Comparison of ENCODE assay signal across 1 cellular context in the genomic region with DNA sequence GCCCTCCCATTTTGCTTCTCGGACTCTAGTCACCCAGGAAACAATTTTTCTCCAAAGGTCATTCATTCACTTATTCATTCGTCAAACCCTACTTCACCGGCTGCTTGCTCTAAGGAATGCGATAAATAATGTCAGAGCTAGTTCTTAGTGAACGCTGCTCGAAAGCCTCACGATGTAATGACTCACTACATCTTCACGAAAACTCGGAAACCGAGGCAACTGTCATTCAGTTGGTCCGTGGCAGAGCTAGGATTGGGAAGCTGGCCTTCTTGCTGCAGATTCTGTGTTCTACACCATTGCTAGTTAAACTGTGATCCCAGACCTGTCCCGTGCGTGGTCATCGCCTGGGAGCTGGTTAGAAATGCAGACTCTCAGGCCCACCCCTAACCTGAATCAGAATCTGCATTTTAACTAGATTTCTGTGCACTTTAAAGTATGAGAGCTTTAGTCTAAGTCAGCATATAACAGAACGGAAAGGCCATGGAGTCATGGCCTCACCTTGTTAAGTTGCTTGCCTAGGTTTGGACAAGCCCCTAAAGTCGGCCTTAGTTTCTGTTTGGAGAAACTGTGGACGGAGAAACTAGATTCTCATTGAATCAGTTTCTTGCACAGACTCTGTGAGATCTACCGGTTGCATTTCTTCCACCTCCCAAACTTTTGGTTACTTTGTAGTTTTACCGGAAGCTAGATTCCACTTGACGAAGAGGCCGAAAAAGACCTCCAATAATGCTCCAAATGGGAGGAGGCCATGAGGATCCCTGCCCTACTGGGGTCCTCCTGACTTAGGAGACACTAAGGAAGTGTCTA.
TF ChIP-seq lines count a peak whose summit lies in the region.

No MANE protein-coding gene starts in this region.

TF ChIP-seq in H1, 55 proteins besides CTCF, POLR2A, EP300 and RAD21:
- TF ChIP-seq SUZ12 (IDR thresholded peaks at IDR 0.05; ENCODE audit: low read length), result no peak
- TF ChIP-seq BRCA1 (IDR thresholded peaks at IDR 0.05; ENCODE audit: low read depth, low read length), result no peak
- TF ChIP-seq TAF1 (IDR thresholded peaks at IDR 0.05; ENCODE audit: low read depth, low read length), result no peak
- no peak for TF ChIP-seq JUN (IDR thresholded peaks at IDR 0.05; ENCODE audit: low read depth, low read length)
- no peak for TF ChIP-seq FOSL1 (IDR thresholded peaks at IDR 0.05; ENCODE audit: insufficient read depth, low read depth, low read length)
- no peak for TF ChIP-seq JUND (IDR thresholded peaks at IDR 0.05; ENCODE audit: low read length)
- TF ChIP-seq BCL11A (IDR thresholded peaks at IDR 0.05; ENCODE audit: low read depth in 2 of 2, low read length in 2 of 2), result no peak
- no peak for TF ChIP-seq CBX5 (IDR thresholded peaks at IDR 0.05; ENCODE audit: low read depth, low read length)
- no peak for TF ChIP-seq CEBPB (IDR thresholded peaks at IDR 0.05; ENCODE audit: low read depth, low read length)
- no peak for TF ChIP-seq BACH1 (IDR thresholded peaks at IDR 0.05; ENCODE audit: low read length)
- TF ChIP-seq SP2 (IDR thresholded peaks at IDR 0.05; ENCODE audit: low read length), result no peak
- no peak for TF ChIP-seq GABPA (IDR thresholded peaks at IDR 0.05; ENCODE audit: borderline replicate concordance, insufficient read depth, low read length)
- TF ChIP-seq SIX5 (IDR thresholded peaks at IDR 0.05; ENCODE audit: low read depth, low read length), result no peak
- no peak for TF ChIP-seq SP1 (IDR thresholded peaks at IDR 0.05; ENCODE audit: low read depth, low read length)
- no peak for TF ChIP-seq SIRT6 (IDR thresholded peaks at IDR 0.05; ENCODE audit: low read length)
- no peak for TF ChIP-seq HDAC6 (IDR thresholded peaks at IDR 0.05; ENCODE audit: low read depth, low read length)
- TF ChIP-seq CHD1 (IDR thresholded peaks at IDR 0.05; ENCODE audit: low read depth, low read length), result no peak
- TF ChIP-seq GTF2F1 (IDR thresholded peaks at IDR 0.05; ENCODE audit: borderline replicate concordance, low read depth, low read length), result no peak
- TF ChIP-seq ZNF274 (IDR thresholded peaks at IDR 0.05; ENCODE audit: borderline replicate concordance, extremely low read depth, low read length), result no peak
- no peak for TF ChIP-seq CREB1 (IDR thresholded peaks at IDR 0.05)
